Comparison of ENCODE assay signal across 14 cellular contexts in genomic region chr10:29757551-29758297, GRCh38.
DNase-seq lines count a peak whose midpoint lies in the region; ATAC-seq and TF ChIP-seq lines count a peak whose summit lies in the region.
"Had no signal": no experiment of that assay in that cellular context is flagged by ENCODE, and none has a peak within 500 bp of the region (broad histone marks: within the 10 kb centered on the region; RNA-seq: fewer than 3 reads in every experiment).

No MANE protein-coding gene starts in this region.

- H3K79me2 ChIP-seq in HCT116 (ENCODE audit: insufficient read depth, low read length) = no peaks in the 10 kb centered on the region

- no peaks in the 10 kb centered on the region for H3K9me3 ChIP-seq in HCT116 (ENCODE audit: control insufficient read depth in 1 of 2, insufficient read depth in 1 of 2, low read depth in 1 of 2, low read length in 2 of 2)
- H3K9me3 ChIP-seq in RWPE2 (ENCODE audit: severe bottlenecking) = no peaks in the 10 kb centered on the region

- peak overlapping the region; percentile 37 for H2AFZ ChIP-seq in HCT116 (ENCODE audit: low read depth, low read length, poor library complexity, severe bottlenecking)

- H3K9ac ChIP-seq in HCT116 (ENCODE audit: low read length) = no peak overlapping the region

- no peak for TF ChIP-seq POLR2A in HCT116 (IDR thresholded peaks at IDR 0.05; ENCODE audit: borderline replicate concordance, extremely low read depth, insufficient read depth, insufficient read length)

- intact Hi-C loops in HCT116 (cut with micrococcal nuclease) = no loop called here

- no peaks in the 10 kb centered on the region for H3K36me3 ChIP-seq in HCT116 (ENCODE audit: control insufficient read depth in 1 of 2, insufficient read depth in 2 of 2, low read length in 2 of 2)
- no peaks in the 10 kb centered on the region for H3K36me3 ChIP-seq in RWPE2 (ENCODE audit: low read depth)

- RAD21 ChIA-PET in HCT116 (lab: Charles Lee; ENCODE audit: low non-redundant PET in 1 of 2, low total read pairs in 2 of 2, uncharacterized antibody in 2 of 2, unreplicated experiment in 2 of 2) = interaction anchor here in 1 of 2 experiments (1.0 kb wide), 1 partner anchor 238 kb away, joined by 3 read pairs; no protein-coding TSS in a partner anchor

- H3K27me3 ChIP-seq in HCT116 (ENCODE audit: insufficient read depth, low read length) (no peaks in the 10 kb centered on the region), RWPE2 (ENCODE audit: insufficient read depth, poor library complexity, severe bottlenecking) (no peaks in the 10 kb centered on the region)

- H3K4me2 ChIP-seq in HCT116 (ENCODE audit: low read length) = peak overlapping the region; percentile 70

- no peaks in the 10 kb centered on the region for H3K36me3 Mint-ChIP-seq in activated T-cell treated with anti-CD3 and anti-CD28 coated beads, Interleukin-2, amount 50 U/mL, for 72 hours (ENCODE audit: insufficient read depth in 2 of 2)
- no peaks in the 10 kb centered on the region for H3K36me3 Mint-ChIP-seq in endothelial cell (ENCODE audit: low read depth, unreplicated experiment)

- H3K27me3 Mint-ChIP-seq in activated T-cell treated with anti-CD3 and anti-CD28 coated beads, Interleukin-2, amount 50 U/mL, for 72 hours (ENCODE audit: low read depth) = peaks cover 7% of the 10 kb centered on the region
- H3K27me3 Mint-ChIP-seq in endothelial cell (ENCODE audit: unreplicated experiment) = no peaks in the 10 kb centered on the region

- ATAC-seq in HCT116 = peak; percentile 88
- ATAC-seq in RWPE2 (ENCODE audit: low read depth) = peak; percentile 99
- no peak for ATAC-seq in activated T-cell treated with anti-CD3 and anti-CD28 coated beads, Interleukin-2, amount 50 U/mL, for 72 hours (replicated peaks in 1 of 2)
- ATAC-seq: left ventricle myocardium superior had no signal

- H3K4me1 Mint-ChIP-seq in activated T-cell treated with anti-CD3 and anti-CD28 coated beads, Interleukin-2, amount 50 U/mL, for 72 hours (ENCODE audit: low read depth) = peaks cover 9% of the 10 kb centered on the region
- H3K4me1 Mint-ChIP-seq in endothelial cell (ENCODE audit: unreplicated experiment) = peaks cover 18% of the 10 kb centered on the region

- no TSS peak for BruUV-seq in HCT116 (replicated peaks; lab: Mats Ljungman, UMichigan)

- peak overlapping the region; percentile 8 to 27; a peak in 2 of 4 replicates for H3K4me3 ChIP-seq in HCT116 (replicated peaks in 1 of 2; ENCODE audit: low read depth in 1 of 2, low read length in 2 of 2)
- no peak overlapping the region for H3K4me3 ChIP-seq in RWPE2 (ENCODE audit: severe bottlenecking)
- H3K4me3 ChIP-seq in fibroblast of mammary gland (ENCODE audit: control insufficient read depth, low read depth, low read length) = no peak overlapping the region

- H3K9me3 Mint-ChIP-seq in activated T-cell treated with anti-CD3 and anti-CD28 coated beads, Interleukin-2, amount 50 U/mL, for 72 hours = no peaks in the 10 kb centered on the region
- H3K9me3 Mint-ChIP-seq in endothelial cell (ENCODE audit: unreplicated experiment) = no peaks in the 10 kb centered on the region
- H3K9me3 Mint-ChIP-seq: activated CD4-positive, alpha-beta T cell treated with anti-CD3 and anti-CD28 coated beads, Interleukin-2, amount 10 ng/mL, durations not matched to agents 24 days and 14 days had no signal

- no peak for TF ChIP-seq CTCF in HCT116 (IDR thresholded peaks at IDR 0.05 in 2 of 3, conservative IDR thresholded peaks at IDR 0.05 in 1 of 3; ENCODE audit: borderline replicate concordance in 1 of 3, insufficient read depth in 1 of 3, low read depth in 2 of 3, low read length in 2 of 3)
- TF ChIP-seq CTCF in RWPE2 (IDR thresholded peaks at IDR 0.05; ENCODE audit: poor library complexity, severe bottlenecking) = no peak
- no peak for TF ChIP-seq CTCF in fibroblast of mammary gland (conservative IDR thresholded peaks at IDR 0.05; ENCODE audit: control insufficient read depth, insufficient read depth, low read depth, low read length)
- no peak for TF ChIP-seq CTCF in endothelial cell (IDR thresholded peaks at IDR 0.05; ENCODE audit: unreplicated experiment)

- POLR2A ChIA-PET in HCT116 (lab: Charles Lee) = no interaction called here

- no peak overlapping the region for H3K4me3 Mint-ChIP-seq in activated T-cell treated with anti-CD3 and anti-CD28 coated beads, Interleukin-2, amount 50 U/mL, for 72 hours
- no peak overlapping the region for H3K4me3 Mint-ChIP-seq in endothelial cell (ENCODE audit: unreplicated experiment)
- H3K4me3 Mint-ChIP-seq: activated CD4-positive, alpha-beta T cell treated with anti-CD3 and anti-CD28 coated beads, Interleukin-2, amount 10 ng/mL, durations not matched to agents 24 days and 14 days had no signal

- H3K4me1 ChIP-seq in HCT116 (ENCODE audit: control insufficient read depth in 1 of 2, insufficient read depth in 2 of 2, low read length in 2 of 2) (peaks cover 20 to 26% of the 10 kb centered on the region in 2 experiments), RWPE2 (ENCODE audit: insufficient read depth, poor library complexity, severe bottlenecking) (peaks cover 16% of the 10 kb centered on the region)

- H4K20me1 ChIP-seq in HCT116 (ENCODE audit: insufficient read depth) = no peaks in the 10 kb centered on the region

- peak; percentile 85 for DNase-seq in HCT116 (ENCODE audit: low read depth, low spot score)
- peak; percentile 89 for DNase-seq in RWPE2 (ENCODE audit: low spot score)
- DNase-seq in fibroblast of mammary gland (ENCODE audit: low read depth) = peak; percentile 37
- peak; percentile 94 for DNase-seq in renal cortical epithelial cell (ENCODE audit: low read depth)
- DNase-seq in T1000 (lab: John Stamatoyannopoulos, UW) = no peak
- DNase-seq in AG20443 (ENCODE audit: low spot score) = no peak
- DNase-seq in activated T-cell treated with anti-CD3 and anti-CD28 coated beads, Interleukin-2, amount 50 U/mL, for 72 hours = no peak
- no peak for DNase-seq in endothelial cell (ENCODE audit: low spot score)
- DNase-seq: activated CD4-positive, alpha-beta T cell treated with anti-CD3 and anti-CD28 coated beads, Interleukin-2, amount 10 ng/mL, durations not matched to agents 24 days and 14 days; activated gamma-delta T cell; left ventricle myocardium superior; NCI-H1092; NCI-H774; stimulated activated CD4-positive, alpha-beta T cell treated with anti-CD3 and anti-CD28 coated beads, Interleukin-4, amount 100 ng/mL, for 4 hours had no signal

- H3K27ac ChIP-seq in HCT116 (ENCODE audit: low read depth, low read length) (peak overlapping the region; percentile 28; the same call in 1 of the 2 replicates), RWPE2 (ENCODE audit: poor library complexity, severe bottlenecking) (peak overlapping the region; percentile 68)

- TF ChIP-seq RAD21 in HCT116 (IDR thresholded peaks at IDR 0.05; ENCODE audit: low read depth) = no peak; the same call in 1 of the 2 replicates

- H3K27ac Mint-ChIP-seq in activated T-cell treated with anti-CD3 and anti-CD28 coated beads, Interleukin-2, amount 50 U/mL, for 72 hours = no peak overlapping the region
- H3K27ac Mint-ChIP-seq in endothelial cell (ENCODE audit: unreplicated experiment) = no peak overlapping the region
- H3K27ac Mint-ChIP-seq: activated CD4-positive, alpha-beta T cell treated with anti-CD3 and anti-CD28 coated beads, Interleukin-2, amount 10 ng/mL, durations not matched to agents 24 days and 14 days had no signal

- no peaks in the 10 kb centered on the region for H3K9me2 ChIP-seq in HCT116 (ENCODE audit: insufficient read depth)

- CTCF ChIA-PET in HCT116 (lab: Charles Lee) = interaction anchor here (1.2 kb wide), 1 partner anchor 22 kb away, joined by 4 read pairs; no protein-coding TSS in a partner anchor

TF ChIP-seq in HCT116, 20 proteins besides CTCF, POLR2A, EP300 and RAD21 (continues in another document):
- TF ChIP-seq JUND (IDR thresholded peaks at IDR 0.05) (peak; percentile 89), FOSL1 (IDR thresholded peaks at IDR 0.05; ENCODE audit: low read depth) (peak; percentile 89), CBX3 (IDR thresholded peaks at IDR 0.05; ENCODE audit: low read depth) (peak; percentile 42; the same call in 1 of the 2 replicates), EZH2phosphoT487 (IDR thresholded peaks at IDR 0.05; ENCODE audit: borderline replicate concordance) (no peak), SRF (IDR thresholded peaks at IDR 0.05; ENCODE audit: low read depth) (peak; percentile 49; the same call in 1 of the 2 replicates), EGR1 (IDR thresholded peaks at IDR 0.05; ENCODE audit: low read depth) (peak; percentile 41; the same call in 1 of the 2 replicates), ZFX (IDR thresholded peaks at IDR 0.05) (no peak), CEBPB (IDR thresholded peaks at IDR 0.05; ENCODE audit: low read depth) (0 out of 2 replicates have a peak, but pooled peaks have one; percentile 62), TCF7L2 (IDR thresholded peaks at IDR 0.05; ENCODE audit: borderline replicate concordance, extremely low read depth, insufficient read depth, insufficient read length) (no peak), REST (IDR thresholded peaks at IDR 0.05; ENCODE audit: low read depth) (no peak), ELF1 (IDR thresholded peaks at IDR 0.05; ENCODE audit: borderline replicate concordance, low read depth) (no peak), SP1 (IDR thresholded peaks at IDR 0.05; ENCODE audit: low read depth) (peak; percentile 65), SIN3A (IDR thresholded peaks at IDR 0.05; ENCODE audit: low read depth) (peak; percentile 64; the same call in 1 of the 2 replicates)

Comparison
In these comparisons a context has a peak if more than half of its experiments do, and no peak if none do; other contexts are left out.
1. ATAC-seq: peak in HCT116 (single experiment) and RWPE2 (single experiment); none in activated T-cell treated with anti-CD3 and anti-CD28 coated beads, Interleukin-2, amount 50 U/mL, for 72 hours (0 of 2).
2. DNase-seq: peak in HCT116 (single experiment), RWPE2 (single experiment), fibroblast of mammary gland (single experiment) and renal cortical epithelial cell (single experiment); none in T1000 (single experiment), AG20443 (single experiment), activated T-cell treated with anti-CD3 and anti-CD28 coated beads, Interleukin-2, amount 50 U/mL, for 72 hours (0 of 2) and endothelial cell (single experiment).
3. H3K4me3 ChIP-seq: peak in HCT116 (2 of 2); none in RWPE2 (single experiment) and fibroblast of mammary gland (single experiment).